ENCODE assay signal across 2 cellular contexts in the genomic region with DNA sequence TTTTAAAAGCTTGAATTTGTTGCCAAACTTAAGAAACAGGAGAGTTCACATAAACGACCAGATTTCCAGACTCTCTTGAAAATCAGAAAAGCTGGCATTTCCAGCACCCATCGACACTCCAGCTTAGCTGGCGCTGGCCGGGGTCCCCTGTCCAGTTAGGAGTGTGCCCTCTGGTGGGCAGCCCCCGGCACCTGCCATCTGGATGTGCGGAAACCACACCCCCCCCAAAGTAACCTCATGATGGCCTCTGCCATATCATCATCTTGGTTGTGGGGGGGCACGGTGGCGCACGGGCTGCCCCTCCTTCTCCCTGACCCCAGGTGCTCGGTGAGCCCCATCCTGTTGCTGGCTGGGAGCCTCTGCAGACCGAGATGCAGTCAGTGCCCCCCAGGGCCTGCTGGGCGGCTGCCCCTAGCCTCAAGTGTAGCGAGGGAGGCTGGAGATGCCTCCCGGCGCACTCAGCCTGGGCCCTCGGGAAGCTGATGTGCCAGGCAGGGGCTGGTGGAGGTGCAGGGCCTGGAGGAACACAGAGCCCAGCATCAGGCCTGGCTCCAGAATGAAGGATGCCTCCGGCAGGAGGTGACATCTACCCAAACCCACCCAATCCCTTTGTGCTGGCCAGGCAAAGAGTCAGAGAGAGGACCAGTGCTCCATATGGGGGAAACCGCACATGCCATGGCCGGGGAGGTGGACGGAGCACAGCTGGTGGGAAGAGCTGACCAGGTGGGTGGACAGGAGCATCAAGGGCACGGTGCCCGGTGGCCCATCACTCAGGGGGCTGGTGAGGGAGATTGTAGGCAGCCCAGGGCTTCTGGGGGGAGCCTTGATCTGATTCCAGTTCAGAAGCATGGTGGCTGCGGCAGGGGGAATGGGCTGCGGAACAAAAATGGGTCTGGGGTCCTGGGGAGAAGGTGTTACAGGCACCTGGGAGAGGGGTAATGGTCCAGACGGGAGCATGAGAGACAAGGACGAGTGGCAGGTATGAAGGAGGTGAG.
TF ChIP-seq lines count a peak whose summit lies in the region.

No MANE protein-coding gene starts in this region.

TF ChIP-seq in HCT116, 20 proteins besides CTCF, POLR2A, EP300 and RAD21 (continued from another document):
- TF ChIP-seq, protein P1, sequence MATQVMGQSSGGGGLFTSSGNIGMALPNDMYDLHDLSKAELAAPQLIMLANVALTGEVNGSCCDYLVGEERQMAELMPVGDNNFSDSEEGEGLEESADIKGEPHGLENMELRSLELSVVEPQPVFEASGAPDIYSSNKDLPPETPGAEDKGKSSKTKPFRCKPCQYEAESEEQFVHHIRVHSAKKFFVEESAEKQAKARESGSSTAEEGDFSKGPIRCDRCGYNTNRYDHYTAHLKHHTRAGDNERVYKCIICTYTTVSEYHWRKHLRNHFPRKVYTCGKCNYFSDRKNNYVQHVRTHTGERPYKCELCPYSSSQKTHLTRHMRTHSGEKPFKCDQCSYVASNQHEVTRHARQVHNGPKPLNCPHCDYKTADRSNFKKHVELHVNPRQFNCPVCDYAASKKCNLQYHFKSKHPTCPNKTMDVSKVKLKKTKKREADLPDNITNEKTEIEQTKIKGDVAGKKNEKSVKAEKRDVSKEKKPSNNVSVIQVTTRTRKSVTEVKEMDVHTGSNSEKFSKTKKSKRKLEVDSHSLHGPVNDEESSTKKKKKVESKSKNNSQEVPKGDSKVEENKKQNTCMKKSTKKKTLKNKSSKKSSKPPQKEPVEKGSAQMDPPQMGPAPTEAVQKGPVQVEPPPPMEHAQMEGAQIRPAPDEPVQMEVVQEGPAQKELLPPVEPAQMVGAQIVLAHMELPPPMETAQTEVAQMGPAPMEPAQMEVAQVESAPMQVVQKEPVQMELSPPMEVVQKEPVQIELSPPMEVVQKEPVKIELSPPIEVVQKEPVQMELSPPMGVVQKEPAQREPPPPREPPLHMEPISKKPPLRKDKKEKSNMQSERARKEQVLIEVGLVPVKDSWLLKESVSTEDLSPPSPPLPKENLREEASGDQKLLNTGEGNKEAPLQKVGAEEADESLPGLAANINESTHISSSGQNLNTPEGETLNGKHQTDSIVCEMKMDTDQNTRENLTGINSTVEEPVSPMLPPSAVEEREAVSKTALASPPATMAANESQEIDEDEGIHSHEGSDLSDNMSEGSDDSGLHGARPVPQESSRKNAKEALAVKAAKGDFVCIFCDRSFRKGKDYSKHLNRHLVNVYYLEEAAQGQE (IDR thresholded peaks at IDR 0.05; ENCODE audit: low read depth): no peak
- no peak for TF ChIP-seq EZH2phosphoT487 (IDR thresholded peaks at IDR 0.05; ENCODE audit: borderline replicate concordance)
- no peak for TF ChIP-seq ZFX (IDR thresholded peaks at IDR 0.05)
- no peak for TF ChIP-seq ELF1 (IDR thresholded peaks at IDR 0.05; ENCODE audit: borderline replicate concordance, low read depth)
- TF ChIP-seq EGR1 (IDR thresholded peaks at IDR 0.05; ENCODE audit: low read depth): no peak
- TF ChIP-seq TCF7L2 (IDR thresholded peaks at IDR 0.05; ENCODE audit: borderline replicate concordance, extremely low read depth, insufficient read depth, insufficient read length): no peak
- TF ChIP-seq SP1 (IDR thresholded peaks at IDR 0.05; ENCODE audit: low read depth): no peak
- no peak for TF ChIP-seq FOSL1 (IDR thresholded peaks at IDR 0.05; ENCODE audit: low read depth)
- TF ChIP-seq, protein P2, sequence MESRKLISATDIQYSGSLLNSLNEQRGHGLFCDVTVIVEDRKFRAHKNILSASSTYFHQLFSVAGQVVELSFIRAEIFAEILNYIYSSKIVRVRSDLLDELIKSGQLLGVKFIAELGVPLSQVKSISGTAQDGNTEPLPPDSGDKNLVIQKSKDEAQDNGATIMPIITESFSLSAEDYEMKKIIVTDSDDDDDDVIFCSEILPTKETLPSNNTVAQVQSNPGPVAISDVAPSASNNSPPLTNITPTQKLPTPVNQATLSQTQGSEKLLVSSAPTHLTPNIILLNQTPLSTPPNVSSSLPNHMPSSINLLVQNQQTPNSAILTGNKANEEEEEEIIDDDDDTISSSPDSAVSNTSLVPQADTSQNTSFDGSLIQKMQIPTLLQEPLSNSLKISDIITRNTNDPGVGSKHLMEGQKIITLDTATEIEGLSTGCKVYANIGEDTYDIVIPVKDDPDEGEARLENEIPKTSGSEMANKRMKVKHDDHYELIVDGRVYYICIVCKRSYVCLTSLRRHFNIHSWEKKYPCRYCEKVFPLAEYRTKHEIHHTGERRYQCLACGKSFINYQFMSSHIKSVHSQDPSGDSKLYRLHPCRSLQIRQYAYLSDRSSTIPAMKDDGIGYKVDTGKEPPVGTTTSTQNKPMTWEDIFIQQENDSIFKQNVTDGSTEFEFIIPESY (IDR thresholded peaks at IDR 0.05; ENCODE audit: extremely low read depth, insufficient replicate concordance, low read length): no peak
- no peak for TF ChIP-seq MAX (IDR thresholded peaks at IDR 0.05)
- no peak for TF ChIP-seq CEBPB (IDR thresholded peaks at IDR 0.05; ENCODE audit: low read depth)
- no peak for TF ChIP-seq YY1 (IDR thresholded peaks at IDR 0.05; ENCODE audit: extremely low read depth, insufficient replicate concordance, low read depth, low read length)
- TF ChIP-seq ZNF274 (IDR thresholded peaks at IDR 0.05; ENCODE audit: low read depth, low read length): no peak
TF ChIP-seq in HCT116: peak in this region for 0.

TF ChIP-seq in HepG2, 621 proteins besides CTCF, POLR2A, EP300 and RAD21 (continued from another document):
- TF ChIP-seq CEBPB (IDR thresholded peaks at IDR 0.05; ENCODE audit: borderline replicate concordance, low read depth, low read length) (no peak), ZNF496 (CRISPR knock-in tag; IDR thresholded peaks at IDR 0.05; ENCODE audit: insufficient replicate concordance) (no peak), STAG1 (CRISPR knock-in tag; IDR thresholded peaks at IDR 0.05) (peak; percentile 45), MXD3 (CRISPR knock-in tag; IDR thresholded peaks at IDR 0.05) (no peak), PHF8 (CRISPR knock-in tag; IDR thresholded peaks at IDR 0.05) (no peak), SAP130 (CRISPR knock-in tag; IDR thresholded peaks at IDR 0.05; ENCODE audit: low read depth) (no peak)
